In the genomic region with DNA sequence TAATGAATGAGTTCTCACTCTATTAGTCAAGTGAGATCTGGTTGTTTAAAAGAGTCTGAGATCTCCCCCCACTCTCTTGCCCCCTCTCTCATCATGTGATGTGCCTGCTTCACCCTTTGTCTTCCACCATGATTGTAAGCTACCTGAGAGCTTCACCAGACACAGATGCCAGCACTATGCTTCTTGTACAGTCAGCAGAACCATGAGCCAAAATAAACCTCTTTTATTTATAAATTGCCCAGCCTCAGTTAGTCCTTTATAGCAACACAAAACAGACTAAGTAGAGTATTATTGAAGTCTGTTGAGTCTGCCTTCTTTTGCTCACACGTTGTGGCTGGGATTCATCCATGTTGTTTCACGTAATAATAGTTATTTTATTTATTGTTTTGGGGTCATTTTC, we compare ENCODE assay signal across 19 cellular contexts.
"Had no signal": no experiment of that assay in that cellular context is flagged by ENCODE, and none has a peak within 500 bp of the region (broad histone marks: within the 10 kb centered on the region; RNA-seq: fewer than 3 reads in every experiment).

No MANE protein-coding gene starts in this region.

- H3K27me3 ChIP-seq: ovary, spleen, transverse colon, upper lobe of right lung, uterus had no signal

- H3K9me3 ChIP-seq: lower lobe of right lung, ovary, spleen, thoracic aorta, transverse colon, upper lobe of right lung, uterus had no signal

- H3K4me1 ChIP-seq: uterus had no signal

- ATAC-seq: effector memory CD8-positive, alpha-beta T cell; left ventricle myocardium superior; lower lobe of right lung; natural killer cell; sciatic nerve; stimulated activated memory B cell treated with anti-CD40 and anti-IgM and Interleukin-4, amounts not matched to agents 10 μg/mL and 1 μg/mL and 100 μg/mL, for 72 hours; upper lobe of right lung had no signal

- H3K36me3 ChIP-seq: ovary, thoracic aorta, transverse colon, uterus had no signal

- DNase-seq: dermis blood vessel endothelial cell; effector memory CD8-positive, alpha-beta T cell; head of caudate nucleus; left ventricle myocardium superior; lower lobe of right lung; natural killer cell; occipital lobe; ovary; posterior cingulate gyrus; retina; spleen; stimulated activated CD4-positive, alpha-beta T cell treated with anti-CD3 and anti-CD28 coated beads, Interleukin-4, amount 100 ng/mL, for 4 hours; transverse colon; upper lobe of right lung; uterus had no signal

- H3K27ac ChIP-seq: coronary artery, lower lobe of right lung, ovary, spleen, thoracic aorta, upper lobe of right lung had no signal

- H3K4me3 ChIP-seq: coronary artery, lower lobe of right lung, ovary, spleen, thoracic aorta, transverse colon, upper lobe of right lung, uterus had no signal
